6 cellular contexts compared by ENCODE assay signal in the genomic region with DNA sequence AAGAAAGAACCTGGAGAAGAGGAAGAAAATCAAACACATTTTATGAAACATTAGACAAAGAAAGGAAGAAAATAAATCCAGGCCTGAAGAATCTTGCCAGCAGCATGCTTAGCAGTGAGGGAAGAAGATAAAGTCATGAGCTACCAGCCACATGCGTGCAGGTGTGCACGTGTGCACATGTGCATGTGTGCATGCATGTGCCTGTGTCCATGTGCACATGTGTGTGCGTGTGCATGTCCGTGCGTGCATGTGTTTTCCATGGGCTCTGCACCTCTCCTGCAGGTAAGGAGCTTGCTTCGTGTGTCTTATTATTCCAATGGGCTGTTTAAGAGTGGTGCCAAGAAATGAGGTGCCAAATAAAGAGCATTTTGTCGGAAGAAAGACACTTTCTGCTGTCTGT.
"Had no signal": no experiment of that assay in that cellular context is flagged by ENCODE, and none has a peak within 500 bp of the region (broad histone marks: within the 10 kb centered on the region; RNA-seq: fewer than 3 reads in every experiment).

No MANE protein-coding gene starts in this region.

- FAIRE-seq: H54, HTR-8/SVneo had no signal

- DNase-seq: GOT3, H9, HCEC 1CT, KBM-7 had no signal
